Comparison of ENCODE assay signal across 9 cellular contexts in genomic region chr17:48002920-48003685, GRCh38. TPM values are rescaled to one million over a fixed set of nuclear protein-coding genes. Genes with fewer than 3 reads are reported as not detected.
A peak's percentile ranks its signal among the peaks of the same experiment; 100 is the strongest.
DNase-seq lines count a peak whose midpoint lies in the region; ATAC-seq and TF ChIP-seq lines count a peak whose summit lies in the region.
"Had no signal": no experiment of that assay in that cellular context is flagged by ENCODE, and none has a peak within 500 bp of the region (broad histone marks: within the 10 kb centered on the region; RNA-seq: fewer than 3 reads in every experiment).

No MANE protein-coding gene starts in this region.

- peak overlapping the region; percentile 89 for H3K27ac ChIP-seq in Panc1 (ENCODE audit: low read length)
- peak overlapping the region in 7 of 8 donors; percentile 46 to 84 (median 75) for H3K27ac ChIP-seq in spleen

- CTCF ChIA-PET in Panc1 (lab: Charles Lee), result interaction anchor here (0.6 to 0.7 kb wide), 2 partner anchors 34 to 128 kb away, joined by 3 to 5 read pairs; no protein-coding TSS in a partner anchor

- POLR2A ChIA-PET in Panc1 (lab: Charles Lee), result no interaction called here

- H3K9me3 ChIP-seq in Loucy (ENCODE audit: insufficient read depth, low read depth, low read length), result no peaks in the 10 kb centered on the region
- no peaks in the 10 kb centered on the region for H3K9me3 ChIP-seq in Panc1 (ENCODE audit: control insufficient read depth, insufficient read depth, low read depth, low read length)
- no peaks in the 10 kb centered on the region for H3K9me3 ChIP-seq in spleen

- peaks cover 12% of the 10 kb centered on the region for H3K27me3 Mint-ChIP-seq in glutamatergic neuron (ENCODE audit: unreplicated experiment)

- peak overlapping the region; percentile 25 for H3K9ac ChIP-seq in Loucy (ENCODE audit: low read depth, low read length, poor library complexity, severe bottlenecking)

- DNase-seq in Panc1 (ENCODE audit: low read depth, low spot score) (no peak), glutamatergic neuron (peak; percentile 84), spleen (no peak)
- no peak for DNase-seq in activated T-cell treated with anti-CD3 and anti-CD28 coated beads, Interleukin-2, amount 50 U/mL, for 48 hours
- DNase-seq: stimulated activated CD4-positive, alpha-beta T cell treated with anti-CD3 and anti-CD28 coated beads, Interleukin-15, amount 100 ng/mL, for 24 hours had no signal

- TF ChIP-seq CTCF in Loucy (conservative IDR thresholded peaks at IDR 0.05; ENCODE audit: low read length), result no peak
- TF ChIP-seq CTCF in Panc1 (IDR thresholded peaks at IDR 0.05), result no peak
- peak; percentile 44 for TF ChIP-seq CTCF in glutamatergic neuron (IDR thresholded peaks at IDR 0.05; ENCODE audit: partially characterized antibody, unreplicated experiment)
- no peak for TF ChIP-seq CTCF in spleen (IDR thresholded peaks at IDR 0.05 in 8 of 11, conservative IDR thresholded peaks at IDR 0.05 in 3 of 11)

- TF ChIP-seq POLR2A in spleen (IDR thresholded peaks at IDR 0.05), result no peak

- WGBS in spleen, 5 donors, result 67 to 84% (median 78%) methylated on average over 16 of the region's 16 CpGs

- H3K9me3 Mint-ChIP-seq in glutamatergic neuron (ENCODE audit: unreplicated experiment), result peaks cover 15% of the 10 kb centered on the region

- in situ Hi-C loops in Panc1 (cut with HindIII; ENCODE audit: low pct_unique_long_range_greater_than_20kb, low sequenced_read_pairs), result no loop called here

- H2AFZ ChIP-seq in Loucy (ENCODE audit: low read length), result peak overlapping the region; percentile 83

- BruUV-seq in Panc1 (replicated peaks; lab: Mats Ljungman, UMichigan), result no TSS peak

- intact Hi-C loops in Panc1 (cut with micrococcal nuclease; ENCODE audit: unreplicated experiment), result no loop called here
- intact Hi-C loops in spleen (cut with DNase I; ENCODE audit: low total_unique reads), result no loop called here

- no peaks in the 10 kb centered on the region for H3F3A ChIP-seq in Loucy (ENCODE audit: low read depth)

- no peaks in the 10 kb centered on the region for H3K27me3 ChIP-seq in Loucy (ENCODE audit: insufficient read depth, low read length, poor library complexity, severe bottlenecking)
- no peaks in the 10 kb centered on the region for H3K27me3 ChIP-seq in Panc1 (ENCODE audit: control insufficient read depth, insufficient read depth, low read length)
- peaks cover 0 to 6% (median 0%) of the 10 kb centered on the region in 7 donors for H3K27me3 ChIP-seq in spleen (replicated peaks in 1 of 7)

- H4K20me1 ChIP-seq in Loucy (ENCODE audit: insufficient read depth, low read length, poor library complexity, severe bottlenecking), result no peaks in the 10 kb centered on the region

- peak; percentile 52; the same call in 1 of the 2 replicates for ATAC-seq in Panc1
- no peak for ATAC-seq in GM21737 (IDR thresholded peaks at IDR 0.05; ENCODE audit: unreplicated experiment)
- no peak for ATAC-seq in HG03175 (IDR thresholded peaks at IDR 0.05; ENCODE audit: unreplicated experiment)

- H3K27ac Mint-ChIP-seq in glutamatergic neuron (ENCODE audit: unreplicated experiment), result peak overlapping the region; percentile 100

- H3K9me2 ChIP-seq in Loucy (replicated peaks; ENCODE audit: low read depth, low read length), result no peaks in the 10 kb centered on the region

- H3K4me3 ChIP-seq in Loucy (ENCODE audit: low read length, poor library complexity, severe bottlenecking) (no peak overlapping the region), Panc1 (ENCODE audit: low read depth in 2 of 2, low read length in 2 of 2) (no peak overlapping the region), spleen (no peak overlapping the region)

- H3K4me3 Mint-ChIP-seq in glutamatergic neuron (ENCODE audit: unreplicated experiment), result peak overlapping the region; percentile 63

- peaks cover 32% of the 10 kb centered on the region for H3K4me1 ChIP-seq in Loucy (ENCODE audit: insufficient read depth, low read length, poor library complexity, severe bottlenecking)
- H3K4me1 ChIP-seq in Panc1 (ENCODE audit: control insufficient read depth, insufficient read depth, low read length), result peaks cover 34% of the 10 kb centered on the region
- H3K4me1 ChIP-seq in spleen, result peaks cover 0 to 36% (median 15%) of the 10 kb centered on the region in 6 donors

- H3K36me3 Mint-ChIP-seq in glutamatergic neuron (ENCODE audit: unreplicated experiment), result no peaks in the 10 kb centered on the region

- H3K4me2 ChIP-seq in Loucy (ENCODE audit: low read depth, low read length, poor library complexity, severe bottlenecking), result peak overlapping the region; percentile 33

- no peaks in the 10 kb centered on the region for H3K79me2 ChIP-seq in Loucy (ENCODE audit: insufficient read depth, low read length)

- no peaks in the 10 kb centered on the region for H3K36me3 ChIP-seq in Loucy (ENCODE audit: insufficient read depth, low read length)
- no peaks in the 10 kb centered on the region for H3K36me3 ChIP-seq in Panc1 (ENCODE audit: control insufficient read depth, insufficient read depth, low read length)
- no peaks in the 10 kb centered on the region for H3K36me3 ChIP-seq in spleen

- peaks cover 44% of the 10 kb centered on the region for H3K4me1 Mint-ChIP-seq in glutamatergic neuron (ENCODE audit: low read depth, unreplicated experiment)

RNA-seq across cellular contexts. Expression of gene CDK5RAP3, which starts 32.2 kb away (rescaled TPM):
- total RNA-seq in Panc1 (2021; ENCODE audit: unreplicated experiment) (193 TPM), glutamatergic neuron (ENCODE audit: unreplicated experiment) (196 TPM), spleen (100 to 1,000 TPM; 216 to 380 (median 235) TPM)
- 137 TPM for polyA plus RNA-seq in Panc1 (2012; ENCODE audit: insufficient read length)
- polyA plus RNA-seq in spleen, result 1,000 to 10,000 TPM in 1 of 3 donors, 100 to 1,000 TPM in 2; 328 to 1,020 (median 665) TPM

RNA-seq across cellular contexts. Expression of gene COPZ2, which starts 34.5 kb away (rescaled TPM):
- total RNA-seq in Panc1 (2021; ENCODE audit: unreplicated experiment) (5.4 TPM), glutamatergic neuron (ENCODE audit: unreplicated experiment) (not detected), spleen (10 to 100 TPM in 3 of 7 donors, 1 to 10 TPM in 4; 6.0 to 15.0 (median 9.0) TPM)
- 5.3 TPM for polyA plus RNA-seq in Panc1 (2012; ENCODE audit: insufficient read length)
- polyA plus RNA-seq in spleen, result 1 to 10 TPM; 7.3 to 9.6 (median 8.5) TPM

RNA-seq across cellular contexts. Expression of gene NFE2L1, which starts 45.1 kb away (rescaled TPM):
- total RNA-seq in Panc1 (2021; ENCODE audit: unreplicated experiment) (210 TPM), glutamatergic neuron (ENCODE audit: unreplicated experiment) (190 TPM), spleen (100 to 1,000 TPM; 111 to 242 (median 142) TPM)
- polyA plus RNA-seq in Panc1 (2012; ENCODE audit: insufficient read length), result 312 TPM
- 10 to 100 TPM; 21.2 to 59.5 (median 25.7) TPM for polyA plus RNA-seq in spleen

RNA-seq across cellular contexts. Expression of gene PRR15L, which starts 45.4 kb away (rescaled TPM):
- total RNA-seq in Panc1 (2021; ENCODE audit: unreplicated experiment), result 0.18 TPM
- not detected for polyA plus RNA-seq in Panc1 (2012; ENCODE audit: insufficient read length)
- not detected for total RNA-seq in glutamatergic neuron (ENCODE audit: unreplicated experiment)
- not detected for total RNA-seq in spleen
- under 1 TPM in 1 of 3 donors, not detected in 2; 0.16 TPM for polyA plus RNA-seq in spleen
- total RNA-seq: activated CD8-positive, alpha-beta memory T cell treated with anti-CD3 and anti-CD28 coated beads for 36 hours had no signal
